16 cellular contexts compared by ENCODE assay signal in the genomic region with DNA sequence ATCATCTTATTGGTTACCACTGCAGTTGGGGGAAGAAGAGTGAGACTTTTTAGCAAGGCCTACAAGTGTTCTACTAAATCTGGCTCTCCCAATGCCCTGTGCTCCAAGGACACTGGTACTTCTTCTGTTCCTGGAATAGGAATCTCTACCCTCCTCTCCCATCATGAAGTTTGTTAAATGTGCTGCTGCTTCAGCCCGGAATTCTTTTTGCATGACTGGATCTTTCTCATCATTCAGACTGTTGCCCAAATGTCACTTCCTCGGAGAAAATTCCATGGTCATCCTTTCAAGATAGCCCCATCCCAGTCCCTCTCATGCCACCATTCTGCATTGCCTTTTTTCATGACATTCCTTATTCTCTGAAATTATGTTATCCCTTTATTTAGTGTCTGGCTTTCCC.
A peak's percentile ranks its signal among the peaks of the same experiment; 100 is the strongest.
DNase-seq lines count a peak whose midpoint lies in the region; ATAC-seq, FAIRE-seq and TF ChIP-seq lines count a peak whose summit lies in the region.
"Had no signal": no experiment of that assay in that cellular context is flagged by ENCODE, and none has a peak within 500 bp of the region (broad histone marks: within the 10 kb centered on the region; RNA-seq: fewer than 3 reads in every experiment).

No MANE protein-coding gene starts in this region.

- in situ Hi-C loops in K562 (cut with MboI) = no loop called here
- in situ Hi-C loops in brain microvascular endothelial cell (cut with HindIII; ENCODE audit: low pct_ligation_motif_present, low sequenced_read_pairs) = no loop called here

- peak; percentile 58 for DNase-seq in EL
- no peak for DNase-seq in K562 (ENCODE audit: extremely low read depth in 1 of 4, low spot score in 3 of 4)
- DNase-seq in keratinocyte (ENCODE audit: low read depth, low spot score) = no peak
- DNase-seq in left cardiac atrium = no peak
- DNase-seq in brain microvascular endothelial cell = no peak
- DNase-seq in foreskin keratinocyte = no peak
- DNase-seq: CD4-positive, alpha-beta T cell; DMS153; DMS79 treated with DMSO at 0.1 percent for 48 hours; GF-D8 had no signal

- H3K4me3 ChIP-seq in K562 (no peak overlapping the region), keratinocyte (ENCODE audit: control insufficient read depth in 2 of 3, extremely low read depth in 1 of 3, insufficient read depth in 2 of 3, low read depth in 1 of 3, low read length in 3 of 3) (no peak overlapping the region), brain microvascular endothelial cell (ENCODE audit: low read depth, low read length) (no peak overlapping the region)
- H3K4me3 ChIP-seq: BLaER1 treated with 17β-estradiol and CSF1 and Interleukin-3, amounts not matched to agents 10 nM and 100 nM; HAP-1 had no signal

- H4K20me1 ChIP-seq in K562 (replicated peaks; ENCODE audit: control insufficient read depth, insufficient read depth, low read length) (no peaks in the 10 kb centered on the region), keratinocyte (ENCODE audit: control insufficient read depth, extremely low read depth, insufficient read depth, low read length) (no peaks in the 10 kb centered on the region)
- H4K20me1 ChIP-seq: BLaER1 treated with 17β-estradiol and CSF1 and Interleukin-3, amounts not matched to agents 10 nM and 100 nM had no signal

- H3K4me2 ChIP-seq in K562 (ENCODE audit: insufficient read depth, low read length) = no peak overlapping the region
- no peak overlapping the region for H3K4me2 ChIP-seq in keratinocyte (ENCODE audit: control insufficient read depth, extremely low read depth, insufficient read depth, low read depth, low read length)
- H3K4me2 ChIP-seq: BLaER1 treated with 17β-estradiol and CSF1 and Interleukin-3, amounts not matched to agents 10 nM and 100 nM had no signal

- H3K9me3 ChIP-seq in K562 (replicated peaks; ENCODE audit: control insufficient read depth, insufficient read depth, low read depth, low read length) = no peaks in the 10 kb centered on the region; the same call in 1 of the 2 replicates
- H3K9me3 ChIP-seq in keratinocyte (ENCODE audit: control insufficient read depth, low read depth, low read length) = no peaks in the 10 kb centered on the region
- H3K9me3 ChIP-seq: HAP-1 had no signal

- FAIRE-seq in K562 (lab: Jason Lieb, UNC) (no peak), keratinocyte (lab: Jason Lieb, UNC) (peak; percentile 48)
- FAIRE-seq: H1, HepG2, HTR-8/SVneo had no signal

- no peak for TF ChIP-seq POLR2A in K562 (conservative IDR thresholded peaks at IDR 0.05)

- 31% methylated on average over 2 of the region's 2 CpGs for WGBS in K562 (ENCODE audit: insufficient coverage, low coverage, missing lambda C conversion rate)

- intact Hi-C loops in K562 (cut with micrococcal nuclease) = no loop called here
- intact Hi-C loops in left cardiac atrium (cut with DNase I) = no loop called here

- no peak for ATAC-seq in K562
- ATAC-seq in left cardiac atrium = no peak
- no peak for ATAC-seq in foreskin keratinocyte
- ATAC-seq in GM18873 (IDR thresholded peaks at IDR 0.05; ENCODE audit: low FRiP score, unreplicated experiment) = no peak
- ATAC-seq: HepG2 had no signal

- POLR2A ChIA-PET in K562 (lab: Yijun Ruan, JAX) = interaction anchor here (1.6 kb wide), 1 partner anchor 19 kb away, joined by 3 read pairs; no protein-coding TSS in a partner anchor

- H2AFZ ChIP-seq in K562 (ENCODE audit: low read depth, low read length) = 0 out of 2 replicates have a peak overlapping the region, but pooled peaks have one; percentile 4
- no peak overlapping the region for H2AFZ ChIP-seq in keratinocyte (ENCODE audit: control insufficient read depth, low read length)

- H3K4me1 ChIP-seq in K562 (replicated peaks in 1 of 2; ENCODE audit: control insufficient read depth in 2 of 2, insufficient read depth in 2 of 2, low read length in 2 of 2) = no peaks in the 10 kb centered on the region; a peak in 1 of 5 replicates
- no peaks in the 10 kb centered on the region for H3K4me1 ChIP-seq in keratinocyte (ENCODE audit: control insufficient read depth, extremely low read depth, insufficient read depth, low read length)
- H3K4me1 ChIP-seq in foreskin keratinocyte = no peaks in the 10 kb centered on the region
- H3K4me1 ChIP-seq: HAP-1 had no signal

- no peaks in the 10 kb centered on the region for H3K36me3 ChIP-seq in K562 (ENCODE audit: control insufficient read depth, insufficient read depth, low read length)
- no peaks in the 10 kb centered on the region for H3K36me3 ChIP-seq in keratinocyte (ENCODE audit: control insufficient read depth in 2 of 2, extremely low read depth in 1 of 2, insufficient read depth in 2 of 2, low read length in 2 of 2)
- H3K36me3 ChIP-seq in brain microvascular endothelial cell (replicated peaks) = no peaks in the 10 kb centered on the region
- H3K36me3 ChIP-seq: BLaER1 treated with 17β-estradiol and CSF1 and Interleukin-3, amounts not matched to agents 10 nM and 100 nM; HAP-1 had no signal

- H3K27me3 ChIP-seq in K562 (ENCODE audit: control insufficient read depth in 2 of 2, insufficient read depth in 2 of 2, low read length in 2 of 2) = no peaks in the 10 kb centered on the region
- H3K27me3 ChIP-seq in keratinocyte (ENCODE audit: control insufficient read depth, extremely low read depth, insufficient read depth, low read length) = no peaks in the 10 kb centered on the region
- no peaks in the 10 kb centered on the region for H3K27me3 ChIP-seq in brain microvascular endothelial cell (replicated peaks)
- H3K27me3 ChIP-seq in foreskin keratinocyte = no peaks in the 10 kb centered on the region
- H3K27me3 ChIP-seq: BLaER1 treated with 17β-estradiol and CSF1 and Interleukin-3, amounts not matched to agents 10 nM and 100 nM had no signal

- H3K9me1 ChIP-seq in K562 (ENCODE audit: control insufficient read depth, insufficient read depth, low read length) (no peaks in the 10 kb centered on the region), keratinocyte (ENCODE audit: control insufficient read depth, extremely low read depth, insufficient read depth, low read length) (no peaks in the 10 kb centered on the region)

- H3K79me2 ChIP-seq in K562 (ENCODE audit: control insufficient read depth, insufficient read depth, low read length) = no peaks in the 10 kb centered on the region
- H3K79me2 ChIP-seq in keratinocyte (ENCODE audit: control insufficient read depth, insufficient read depth, low read length) = no peaks in the 10 kb centered on the region

- H3K27ac ChIP-seq in K562 (ENCODE audit: extremely low read depth, low read depth, low read length) (no peak overlapping the region), keratinocyte (ENCODE audit: control insufficient read depth, insufficient read depth, low read length) (no peak overlapping the region), brain microvascular endothelial cell (no peak overlapping the region), foreskin keratinocyte (no peak overlapping the region)
- H3K27ac ChIP-seq: BLaER1 treated with 17β-estradiol and CSF1 and Interleukin-3, amounts not matched to agents 10 nM and 100 nM had no signal

- dilution Hi-C loops in keratinocyte (cut with MboI; ENCODE audit: extremely low pct_ligation_motif_present, low sequenced_read_pairs) = no loop called here

- no TSS peak for BruUV-seq in K562 (replicated peaks; lab: Mats Ljungman, UMichigan)

- H3K9ac ChIP-seq in K562 (ENCODE audit: insufficient read depth in 1 of 2, low read depth in 2 of 2, low read length in 2 of 2) = no peak overlapping the region
- no peak overlapping the region for H3K9ac ChIP-seq in keratinocyte (ENCODE audit: control insufficient read depth, extremely low read depth, insufficient read depth, low read length)
- H3K9ac ChIP-seq: BLaER1 treated with 17β-estradiol and CSF1 and Interleukin-3, amounts not matched to agents 10 nM and 100 nM had no signal

- no peak for TF ChIP-seq CTCF in K562 (IDR thresholded peaks at IDR 0.05 in 2 of 3, conservative IDR thresholded peaks at IDR 0.05 in 1 of 3; ENCODE audit: insufficient read depth in 2 of 3, low read depth in 1 of 3, low read length in 3 of 3)
- TF ChIP-seq CTCF in keratinocyte (optimal IDR thresholded peaks at IDR 0.05 in 1 of 3, IDR thresholded peaks at IDR 0.05 in 1 of 3, conservative IDR thresholded peaks at IDR 0.05 in 1 of 3; ENCODE audit: extremely low read depth in 1 of 3, insufficient read depth in 2 of 3, low read length in 3 of 3) = no peak
- TF ChIP-seq CTCF in brain microvascular endothelial cell (IDR thresholded peaks at IDR 0.05; ENCODE audit: low read depth, low read length, missing control alignments) = no peak
- TF ChIP-seq CTCF in foreskin keratinocyte (conservative IDR thresholded peaks at IDR 0.05) = no peak

- CTCF ChIA-PET in K562 (lab: Yijun Ruan, JAX; ENCODE audit: low intra/inter-chr PET ratio) = no interaction called here

- TF ChIP-seq EP300 in K562 (IDR thresholded peaks at IDR 0.05; ENCODE audit: low read length) = no peak

- no peak for TF ChIP-seq RAD21 in K562 (CRISPR knock-in tag; conservative IDR thresholded peaks at IDR 0.05 in 1 of 2, IDR thresholded peaks at IDR 0.05 in 1 of 2)

TF ChIP-seq in K562, 482 proteins besides CTCF, POLR2A, EP300 and RAD21 (continues in another document):
- TF ChIP-seq, protein P1, sequence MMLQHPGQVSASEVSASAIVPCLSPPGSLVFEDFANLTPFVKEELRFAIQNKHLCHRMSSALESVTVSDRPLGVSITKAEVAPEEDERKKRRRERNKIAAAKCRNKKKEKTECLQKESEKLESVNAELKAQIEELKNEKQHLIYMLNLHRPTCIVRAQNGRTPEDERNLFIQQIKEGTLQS (IDR thresholded peaks at IDR 0.05) = no peak
- TF ChIP-seq, protein P1 (CRISPR knock-in tag; conservative IDR thresholded peaks at IDR 0.05) = no peak
- no peak for TF ChIP-seq SPI1 (IDR thresholded peaks at IDR 0.05; ENCODE audit: borderline replicate concordance, low read depth, low read length)
- TF ChIP-seq SMAD2 (IDR thresholded peaks at IDR 0.05; ENCODE audit: low read depth, low read length) = no peak
- TF ChIP-seq GATAD2A (IDR thresholded peaks at IDR 0.05) = no peak
